Comparison of ENCODE assay signal across 15 cellular contexts in genomic region chr7:152366662-152367061, GRCh38.
DNase-seq lines count a peak whose midpoint lies in the region; ATAC-seq and TF ChIP-seq lines count a peak whose summit lies in the region.
"Had no signal": no experiment of that assay in that cellular context is flagged by ENCODE, and none has a peak within 500 bp of the region (broad histone marks: within the 10 kb centered on the region; RNA-seq: fewer than 3 reads in every experiment).

No MANE protein-coding gene starts in this region.

- intact Hi-C loops in right cardiac atrium (cut with DNase I) = no loop called here

- TF ChIP-seq CTCF in omental fat pad (IDR thresholded peaks at IDR 0.05) = no peak

- ATAC-seq in right cardiac atrium = peak; percentile 72 to 81
- peak; percentile 62 for ATAC-seq in omental fat pad (ENCODE audit: low FRiP score)
- ATAC-seq: T-helper 17 cell had no signal

- H3K4me3 ChIP-seq in right cardiac atrium (ENCODE audit: low read length) = no peak overlapping the region
- H3K4me3 ChIP-seq: SJCRH30 had no signal

- H3K4me1 ChIP-seq in right cardiac atrium (ENCODE audit: control insufficient read depth, insufficient read depth, low read length) = peaks cover 10% of the 10 kb centered on the region
- H3K4me1 ChIP-seq: SJCRH30 had no signal

- WGBS in right cardiac atrium = 69% methylated on average over 32 of the region's 32 CpGs

- DNase-seq in EH (ENCODE audit: low read depth) = peak; percentile 16
- DNase-seq in cerebellum (ENCODE audit: low spot score) = peak; percentile 7
- DNase-seq in right cardiac atrium = peak; percentile 37 to 78 (median 74)
- DNase-seq in omental fat pad (ENCODE audit: low spot score) = no peak
- DNase-seq in LoVo (ENCODE audit: low spot score) = no peak
- DNase-seq in HK-2 (ENCODE audit: unreplicated experiment) = no peak
- DNase-seq in stimulated activated CD4-positive, alpha-beta T cell treated with anti-CD3 and anti-CD28 coated beads, Interleukin-1b, Interleukin-23, amount 100 ng/mL, for 48 hours = no peak
- DNase-seq in NCI-H345 (lab: John Stamatoyannopoulos, UW) = no peak
- DNase-seq: ACHN; activated effector memory CD4-positive, alpha-beta T cell treated with anti-CD3 and anti-CD28 coated beads, Interleukin-2, amount 50 U/mL, for 16 hours; amniotic stem cell; NCI-H2029; NCI-H510A; SJCRH30; T-helper 17 cell had no signal

- H3K27ac ChIP-seq in right cardiac atrium (ENCODE audit: low read length) = no peak overlapping the region
- H3K27ac ChIP-seq: SJCRH30 had no signal

- no peaks in the 10 kb centered on the region for H3K9me3 ChIP-seq in right cardiac atrium (ENCODE audit: control insufficient read depth, low read length)

- no peaks in the 10 kb centered on the region for H3K27me3 ChIP-seq in right cardiac atrium (ENCODE audit: control insufficient read depth, insufficient read depth)
- H3K27me3 ChIP-seq: SJCRH30 had no signal

Comparison
In these comparisons a context has a peak if more than half of its experiments do, and no peak if none do; other contexts are left out.
1. DNase-seq: peak in EH (single experiment), cerebellum (single experiment) and right cardiac atrium (3 of 3); none in omental fat pad (single experiment), LoVo (single experiment), HK-2 (single experiment), stimulated activated CD4-positive, alpha-beta T cell treated with anti-CD3 and anti-CD28 coated beads, Interleukin-1b, Interleukin-23, amount 100 ng/mL, for 48 hours (single experiment) and NCI-H345 (single experiment).